In the genomic region with DNA sequence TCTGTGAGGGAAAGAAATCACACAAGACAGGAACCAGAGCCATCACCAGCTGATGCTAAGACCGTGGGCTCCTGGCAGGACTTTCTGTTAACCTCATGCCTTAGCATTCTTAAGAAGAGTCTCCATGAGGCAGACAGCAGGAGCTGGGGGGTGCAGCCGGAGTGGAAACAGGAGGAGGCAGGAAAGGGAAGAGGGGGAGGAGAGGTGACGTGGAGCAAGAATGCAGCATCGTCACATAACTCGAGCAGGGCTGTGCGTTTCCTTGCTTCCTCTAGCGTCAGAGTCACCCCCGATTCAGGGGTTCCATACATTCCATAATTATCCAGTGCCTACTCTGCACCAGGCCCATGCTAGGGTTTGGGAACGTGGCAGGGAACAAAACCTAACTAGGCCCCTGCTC, we compare ENCODE assay signal across 11 cellular contexts.
DNase-seq lines count a peak whose midpoint lies in the region; ATAC-seq and TF ChIP-seq lines count a peak whose summit lies in the region.
"Had no signal": no experiment of that assay in that cellular context is flagged by ENCODE, and none has a peak within 500 bp of the region (broad histone marks: within the 10 kb centered on the region; RNA-seq: fewer than 3 reads in every experiment).

No MANE protein-coding gene starts in this region.

- H3K27ac ChIP-seq in brain microvascular endothelial cell (peak overlapping the region; percentile 97), layer of hippocampus (ENCODE audit: low read depth, low read length) (peak overlapping the region; percentile 77)
- H3K27ac ChIP-seq in effector memory CD4-positive, alpha-beta T cell (ENCODE audit: insufficient read depth, low read length, poor library complexity, severe bottlenecking), result no peak overlapping the region
- H3K27ac ChIP-seq: BLaER1 had no signal

- TF ChIP-seq CTCF in AG10803 (conservative IDR thresholded peaks at IDR 0.05; ENCODE audit: low read length) (no peak), brain microvascular endothelial cell (IDR thresholded peaks at IDR 0.05; ENCODE audit: low read depth, low read length, missing control alignments) (no peak)

- H3K9me3 ChIP-seq in effector memory CD4-positive, alpha-beta T cell (ENCODE audit: control insufficient read depth, low read length), result no peaks in the 10 kb centered on the region
- H3K9me3 ChIP-seq: BLaER1 had no signal

- in situ Hi-C loops in brain microvascular endothelial cell (cut with HindIII; ENCODE audit: low pct_ligation_motif_present, low sequenced_read_pairs), result no loop called here

- no peaks in the 10 kb centered on the region for H3K27me3 ChIP-seq in brain microvascular endothelial cell (replicated peaks)
- H3K27me3 ChIP-seq in layer of hippocampus (ENCODE audit: control insufficient read depth, insufficient read depth, low read length), result no peaks in the 10 kb centered on the region
- no peaks in the 10 kb centered on the region for H3K27me3 ChIP-seq in effector memory CD4-positive, alpha-beta T cell (replicated peaks; ENCODE audit: control insufficient read depth, insufficient read depth, low read length, poor library complexity, severe bottlenecking)
- H3K27me3 ChIP-seq: BLaER1 had no signal

- H3K4me3 ChIP-seq in AG10803 (ENCODE audit: low read length), result no peak overlapping the region
- H3K4me3 ChIP-seq in brain microvascular endothelial cell (ENCODE audit: low read depth, low read length), result no peak overlapping the region
- no peak overlapping the region for H3K4me3 ChIP-seq in effector memory CD4-positive, alpha-beta T cell (ENCODE audit: insufficient read depth, low read depth, low read length, poor library complexity, severe bottlenecking)
- H3K4me3 ChIP-seq: BLaER1 had no signal

- H3K36me3 ChIP-seq in brain microvascular endothelial cell (replicated peaks), result peaks cover 20% of the 10 kb centered on the region
- peaks cover 4% of the 10 kb centered on the region for H3K36me3 ChIP-seq in effector memory CD4-positive, alpha-beta T cell (ENCODE audit: control insufficient read depth, insufficient read depth, low read length)

- no peak for ATAC-seq in GM21526 (IDR thresholded peaks at IDR 0.05; ENCODE audit: low FRiP score, unreplicated experiment)
- no peak for ATAC-seq in HG03520 (IDR thresholded peaks at IDR 0.05; ENCODE audit: unreplicated experiment)

- DNase-seq in AG10803 (ENCODE audit: low read depth) (peak; percentile 88), brain microvascular endothelial cell (peak; percentile 96), putamen (ENCODE audit: low spot score) (peak; percentile 66), NCI-H1105 treated with DMSO at 0.1 percent for 48 hours (lab: John Stamatoyannopoulos, UW) (no peak)
- no peak for DNase-seq in effector memory CD4-positive, alpha-beta T cell
- DNase-seq: activated effector memory CD4-positive, alpha-beta T cell treated with Interleukin-2 at 50 U/mL for 16 hours; NCI-H2029 had no signal

- H3K4me1 ChIP-seq in effector memory CD4-positive, alpha-beta T cell (ENCODE audit: control insufficient read depth, insufficient read depth, low read length, poor library complexity, severe bottlenecking), result no peaks in the 10 kb centered on the region

Comparison
In these comparisons a context has a peak if more than half of its experiments do, and no peak if none do; other contexts are left out.
1. DNase-seq: peak in AG10803 (single experiment), brain microvascular endothelial cell (single experiment) and putamen (single experiment); none in NCI-H1105 treated with DMSO at 0.1 percent for 48 hours (single experiment) and effector memory CD4-positive, alpha-beta T cell (0 of 3).